ENCODE assay signal across 24 cellular contexts in the genomic region with DNA sequence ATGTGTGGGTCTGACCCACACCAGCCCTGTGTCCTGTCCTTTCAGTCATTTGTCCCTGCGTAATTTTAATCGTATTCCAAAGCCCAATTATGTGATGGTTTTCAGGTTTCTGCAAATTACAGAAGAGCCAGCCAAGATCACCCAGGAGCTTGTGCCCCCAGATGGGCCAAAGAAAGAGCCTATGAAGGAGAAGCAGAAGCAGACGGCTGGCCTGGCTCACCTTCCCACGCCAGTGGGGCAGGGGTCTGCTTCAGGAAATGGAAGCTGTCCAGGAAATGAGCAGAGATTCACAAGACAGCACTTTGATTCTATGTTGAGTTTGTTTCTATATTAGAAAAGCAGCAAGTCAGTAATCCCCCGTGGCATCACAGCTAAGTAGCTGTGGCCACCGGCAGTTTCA. TPM values are rescaled to one million over a fixed set of nuclear protein-coding genes. Genes with fewer than 3 reads are reported as not detected.
DNase-seq lines count a peak whose midpoint lies in the region; ATAC-seq, FAIRE-seq and TF ChIP-seq lines count a peak whose summit lies in the region.
"Had no signal": no experiment of that assay in that cellular context is flagged by ENCODE, and none has a peak within 500 bp of the region (broad histone marks: within the 10 kb centered on the region; RNA-seq: fewer than 3 reads in every experiment).

No MANE protein-coding gene starts in this region.

- no peaks in the 10 kb centered on the region for H3K9me1 ChIP-seq in endothelial cell of umbilical vein (replicated peaks; ENCODE audit: control insufficient read depth, extremely low read depth, insufficient read depth, low read length)

- H3K4me1 Mint-ChIP-seq in astrocyte (ENCODE audit: low read depth, unreplicated experiment) (peaks cover 21% of the 10 kb centered on the region), neural progenitor cell (peaks cover 43% of the 10 kb centered on the region), type B pancreatic cell (ENCODE audit: unreplicated experiment) (peaks cover 30% of the 10 kb centered on the region)
- H3K4me1 Mint-ChIP-seq in CD4-positive, alpha-beta memory T cell: peaks cover 0 to 14% (median 2%) of the 10 kb centered on the region in 4 donors

- ATAC-seq in GM18511 (IDR thresholded peaks at IDR 0.05; ENCODE audit: unreplicated experiment) (no peak), mucosa of descending colon (no peak)
- ATAC-seq: CD8-positive, alpha-beta T cell; GM12878 had no signal

- peaks cover 4% of the 10 kb centered on the region for H3K79me2 ChIP-seq in astrocyte (ENCODE audit: insufficient read depth, low read length)
- H3K79me2 ChIP-seq in endothelial cell of umbilical vein (ENCODE audit: control insufficient read depth, insufficient read depth, low read length): peaks cover 26% of the 10 kb centered on the region
- H3K79me2 ChIP-seq in neural progenitor cell (ENCODE audit: low read depth): peaks cover 11% of the 10 kb centered on the region

- DNase-seq in astrocyte (ENCODE audit: low read depth): no peak
- no peak for DNase-seq in endothelial cell of umbilical vein (ENCODE audit: low read depth, low spot score)
- no peak for DNase-seq in neural progenitor cell (ENCODE audit: low spot score)
- DNase-seq in type B pancreatic cell (ENCODE audit: extremely low spot score, unreplicated experiment): peak; percentile 29
- no peak for DNase-seq in mucosa of descending colon
- DNase-seq in nucleus accumbens (lab: John Stamatoyannopoulos, UW): no peak
- DNase-seq in CD4-positive, alpha-beta memory T cell: no peak
- DNase-seq: AML-193, BE2C, Caco-2, DMS79, EL, GDM1, GOT3, HFFc6 had no signal

- FAIRE-seq in astrocyte (lab: Jason Lieb, UNC) (no peak), endothelial cell of umbilical vein (lab: Jason Lieb, UNC) (no peak)
- FAIRE-seq: A204.1, GM12878, H54 had no signal

- dilution Hi-C loops in endothelial cell of umbilical vein (cut with MboI; ENCODE audit: extremely low pct_ligation_motif_present, low sequenced_read_pairs): no loop called here

- no peak for TF ChIP-seq CTCF in astrocyte (IDR thresholded peaks at IDR 0.05; ENCODE audit: insufficient read depth, low read depth, low read length)
- no peak for TF ChIP-seq CTCF in endothelial cell of umbilical vein (IDR thresholded peaks at IDR 0.05; ENCODE audit: extremely low read depth in 1 of 2, insufficient read depth in 1 of 2, low read depth in 1 of 2, low read length in 2 of 2)
- TF ChIP-seq CTCF in neural progenitor cell (IDR thresholded peaks at IDR 0.05): no peak
- no peak for TF ChIP-seq CTCF in type B pancreatic cell (conservative IDR thresholded peaks at IDR 0.05)
- no peak for TF ChIP-seq CTCF in mucosa of descending colon (IDR thresholded peaks at IDR 0.05)

- H3K27me3 Mint-ChIP-seq in astrocyte (ENCODE audit: low read depth, unreplicated experiment) (no peaks in the 10 kb centered on the region), neural progenitor cell (ENCODE audit: insufficient read depth, low read depth) (peaks cover 4% of the 10 kb centered on the region), type B pancreatic cell (peaks cover 8% of the 10 kb centered on the region)
- peaks cover 4 to 11% of the 10 kb centered on the region in 2 donors for H3K27me3 Mint-ChIP-seq in CD4-positive, alpha-beta memory T cell

- no peaks in the 10 kb centered on the region for H3K9me3 ChIP-seq in astrocyte (ENCODE audit: insufficient read depth, low read depth, low read length)
- no peaks in the 10 kb centered on the region for H3K9me3 ChIP-seq in endothelial cell of umbilical vein (replicated peaks; ENCODE audit: control insufficient read depth, insufficient read depth, low read length)
- no peaks in the 10 kb centered on the region for H3K9me3 ChIP-seq in neural progenitor cell (ENCODE audit: low read depth)
- no peaks in the 10 kb centered on the region for H3K9me3 ChIP-seq in mucosa of descending colon
- H3K9me3 ChIP-seq in CD4-positive, alpha-beta memory T cell (ENCODE audit: control insufficient read depth in 1 of 2, low read length in 2 of 2): no peaks in the 10 kb centered on the region
- H3K9me3 ChIP-seq: BE2C; BLaER1 treated with 17β-estradiol and CSF1 and Interleukin-3, amounts not matched to agents 10 nM and 100 nM; Caco-2; HAP-1 had no signal

- peaks cover 2% of the 10 kb centered on the region for H3K9me3 Mint-ChIP-seq in astrocyte (ENCODE audit: unreplicated experiment)
- no peaks in the 10 kb centered on the region for H3K9me3 Mint-ChIP-seq in neural progenitor cell
- no peaks in the 10 kb centered on the region for H3K9me3 Mint-ChIP-seq in type B pancreatic cell
- H3K9me3 Mint-ChIP-seq in CD4-positive, alpha-beta memory T cell: peaks cover 0 to 2% (median 0%) of the 10 kb centered on the region in 8 donors
- H3K9me3 Mint-ChIP-seq: CD14-positive monocyte; CD8-positive, alpha-beta T cell; HFFc6 had no signal

- H4K20me1 ChIP-seq in astrocyte (ENCODE audit: insufficient read depth, low read length) (peaks cover 29% of the 10 kb centered on the region), endothelial cell of umbilical vein (replicated peaks; ENCODE audit: control insufficient read depth, extremely low read depth, insufficient read depth, low read length) (no peaks in the 10 kb centered on the region), neural progenitor cell (ENCODE audit: low read depth) (peaks cover 41% of the 10 kb centered on the region)

- H3K4me3 Mint-ChIP-seq in astrocyte (ENCODE audit: unreplicated experiment): no peak overlapping the region
- H3K4me3 Mint-ChIP-seq in neural progenitor cell: no peak overlapping the region
- H3K4me3 Mint-ChIP-seq in type B pancreatic cell: no peak overlapping the region
- H3K4me3 Mint-ChIP-seq in CD4-positive, alpha-beta memory T cell: no peak overlapping the region
- H3K4me3 Mint-ChIP-seq: CD14-positive monocyte; CD8-positive, alpha-beta T cell; HFFc6 had no signal

- CTCF ChIA-PET in endothelial cell of umbilical vein (lab: Charles Lee): interaction anchor here (1.2 to 3.6 kb wide), 3 partner anchors 276 to 408 kb away, joined by 4 to 75 read pairs (median 5); no protein-coding TSS in a partner anchor
- CTCF ChIA-PET in CD4-positive, alpha-beta memory T cell (lab: Charles Lee; ENCODE audit: partially characterized antibody): no interaction called here

- intact Hi-C loops in endothelial cell of umbilical vein (cut with micrococcal nuclease) (no loop called here), mucosa of descending colon (cut with DNase I, micrococcal nuclease) (loop anchor here (5.0 kb wide), 1 partner anchor 411 kb away; no protein-coding TSS in a partner anchor)
- intact Hi-C loops in CD4-positive, alpha-beta memory T cell (cut with micrococcal nuclease): no loop called here

- peaks cover 17% of the 10 kb centered on the region for H3K4me1 ChIP-seq in astrocyte (ENCODE audit: insufficient read depth, low read length)
- no peaks in the 10 kb centered on the region for H3K4me1 ChIP-seq in endothelial cell of umbilical vein (ENCODE audit: control insufficient read depth, extremely low read depth, insufficient read depth, low read length)
- peaks cover 11% of the 10 kb centered on the region for H3K4me1 ChIP-seq in neural progenitor cell
- peaks cover 6% of the 10 kb centered on the region for H3K4me1 ChIP-seq in mucosa of descending colon (ENCODE audit: low read depth)
- no peaks in the 10 kb centered on the region for H3K4me1 ChIP-seq in CD4-positive, alpha-beta memory T cell (ENCODE audit: insufficient read depth, low read length)
- H3K4me1 ChIP-seq: Caco-2, HAP-1 had no signal

- peak overlapping the region; percentile 69 for H3K27ac Mint-ChIP-seq in astrocyte (ENCODE audit: unreplicated experiment)
- peak overlapping the region; percentile 21 for H3K27ac Mint-ChIP-seq in neural progenitor cell
- H3K27ac Mint-ChIP-seq in type B pancreatic cell: no peak overlapping the region
- H3K27ac Mint-ChIP-seq in CD4-positive, alpha-beta memory T cell: no peak overlapping the region
- H3K27ac Mint-ChIP-seq: CD14-positive monocyte; CD8-positive, alpha-beta T cell; HFFc6 had no signal

- no peak for TF ChIP-seq POLR2A in endothelial cell of umbilical vein (IDR thresholded peaks at IDR 0.05; ENCODE audit: low read depth, low read length)

- H3K4me2 ChIP-seq in astrocyte (ENCODE audit: low read length) (no peak overlapping the region), endothelial cell of umbilical vein (ENCODE audit: insufficient read depth, low read length) (no peak overlapping the region), neural progenitor cell (no peak overlapping the region)

- peaks cover 22% of the 10 kb centered on the region for H3K36me3 ChIP-seq in astrocyte (ENCODE audit: insufficient read depth, low read length)
- peaks cover 2% of the 10 kb centered on the region in 2 experiments for H3K36me3 ChIP-seq in endothelial cell of umbilical vein (ENCODE audit: control insufficient read depth in 2 of 2, extremely low read depth in 1 of 2, insufficient read depth in 2 of 2, low read length in 2 of 2)
- H3K36me3 ChIP-seq in neural progenitor cell: no peaks in the 10 kb centered on the region
- no peaks in the 10 kb centered on the region for H3K36me3 ChIP-seq in mucosa of descending colon (ENCODE audit: low read depth)
- no peaks in the 10 kb centered on the region for H3K36me3 ChIP-seq in CD4-positive, alpha-beta memory T cell (ENCODE audit: insufficient read depth, low read length)
- H3K36me3 ChIP-seq: HAP-1 had no signal

- H3K27me3 ChIP-seq in astrocyte (ENCODE audit: insufficient read depth, low read length): no peaks in the 10 kb centered on the region
- H3K27me3 ChIP-seq in endothelial cell of umbilical vein (ENCODE audit: control insufficient read depth in 2 of 2, insufficient read depth in 2 of 2, low read length in 2 of 2): no peaks in the 10 kb centered on the region
- H3K27me3 ChIP-seq in neural progenitor cell: no peaks in the 10 kb centered on the region
- no peaks in the 10 kb centered on the region for H3K27me3 ChIP-seq in CD4-positive, alpha-beta memory T cell (ENCODE audit: insufficient read depth, low read length)
- H3K27me3 ChIP-seq: BE2C had no signal

- BruUV-seq in endothelial cell of umbilical vein (replicated peaks; lab: Mats Ljungman, UMichigan): TSS peak; percentile 8

- H2AFZ ChIP-seq in astrocyte (ENCODE audit: low read depth, low read length) (no peak overlapping the region), endothelial cell of umbilical vein (ENCODE audit: low read depth, low read length) (no peak overlapping the region), neural progenitor cell (replicated peaks) (no peak overlapping the region)

- H3K36me3 Mint-ChIP-seq in astrocyte (ENCODE audit: low read depth, unreplicated experiment): peaks cover 9% of the 10 kb centered on the region
- H3K36me3 Mint-ChIP-seq in neural progenitor cell: peaks cover 23% of the 10 kb centered on the region
- peaks cover 19% of the 10 kb centered on the region for H3K36me3 Mint-ChIP-seq in type B pancreatic cell
- no peaks in the 10 kb centered on the region for H3K36me3 Mint-ChIP-seq in CD4-positive, alpha-beta memory T cell
- H3K36me3 Mint-ChIP-seq: CD8-positive, alpha-beta T cell had no signal

- H3K9ac ChIP-seq in astrocyte (ENCODE audit: low read length): no peak overlapping the region
- no peak overlapping the region for H3K9ac ChIP-seq in endothelial cell of umbilical vein (replicated peaks; ENCODE audit: extremely low read depth, insufficient read depth, low read length)
- H3K9ac ChIP-seq in neural progenitor cell: no peak overlapping the region
- H3K9ac ChIP-seq: BLaER1 treated with 17β-estradiol and CSF1 and Interleukin-3, amounts not matched to agents 10 nM and 100 nM had no signal

- POLR2A ChIA-PET in endothelial cell of umbilical vein (lab: Charles Lee): no interaction called here
- POLR2A ChIA-PET in CD4-positive, alpha-beta memory T cell (lab: Charles Lee; ENCODE audit: partially characterized antibody): no interaction called here

- H3K27ac ChIP-seq in astrocyte (ENCODE audit: low read depth, low read length) (no peak overlapping the region), endothelial cell of umbilical vein (ENCODE audit: insufficient read depth, low read depth, low read length) (no peak overlapping the region), neural progenitor cell (no peak overlapping the region)
- no peak overlapping the region for H3K27ac ChIP-seq in CD4-positive, alpha-beta memory T cell (ENCODE audit: low read depth, low read length)
- H3K27ac ChIP-seq: 22Rv1; BLaER1 treated with 17β-estradiol and CSF1 and Interleukin-3, amounts not matched to agents 10 nM and 100 nM had no signal

- H3F3A ChIP-seq in neural progenitor cell (ENCODE audit: low read depth): no peaks in the 10 kb centered on the region

- no peak overlapping the region for H3K4me3 ChIP-seq in astrocyte (ENCODE audit: insufficient read depth, low read depth, low read length)
- H3K4me3 ChIP-seq in endothelial cell of umbilical vein (replicated peaks in 1 of 3; ENCODE audit: insufficient read depth in 1 of 3, low read depth in 1 of 3, low read length in 3 of 3): no peak overlapping the region
- H3K4me3 ChIP-seq in neural progenitor cell: no peak overlapping the region
- H3K4me3 ChIP-seq in mucosa of descending colon: no peak overlapping the region
- H3K4me3 ChIP-seq in CD4-positive, alpha-beta memory T cell (ENCODE audit: low read length in 2 of 2): no peak overlapping the region
- H3K4me3 ChIP-seq: BLaER1 treated with 17β-estradiol and CSF1 and Interleukin-3, amounts not matched to agents 10 nM and 100 nM; GM12878; HAP-1 had no signal

RNA-seq across cellular contexts. Expression of gene S1PR3, which starts 11.7 kb away (rescaled TPM):
- total RNA-seq in astrocyte (24.6 and 35.0 TPM in 2 replicates), endothelial cell of umbilical vein (18.9 and 25.8 TPM in 2 replicates), neural progenitor cell (ENCODE audit: low replicate concordance) (21.6 and 29.4 TPM in 2 replicates), type B pancreatic cell (ENCODE audit: low replicate concordance) (9.3 and 37.9 TPM in 2 replicates), mucosa of descending colon (10 to 100 TPM in 1 of 3 donors, 1 to 10 TPM in 1, under 1 TPM in 1; 0.87 to 12.2 (median 3.0) TPM)
- polyA plus RNA-seq in endothelial cell of umbilical vein: 11.3 and 12.5 TPM in 2 replicates
- polyA plus RNA-seq in endothelial cell of umbilical vein (2011; cell fraction: cytosol; rRNA removed): 8.1 and 8.2 TPM in 2 replicates
- 4.9 and 5.8 TPM in 2 replicates for polyA plus RNA-seq in endothelial cell of umbilical vein (2011; cell fraction: nucleus; rRNA removed)
- 38.8 and 39.5 TPM in 2 replicates for polyA plus RNA-seq in endothelial cell of umbilical vein (2012)
- 28.9 and 29.6 TPM in 2 replicates for polyA minus RNA-seq in endothelial cell of umbilical vein
- 11.6 TPM for polyA minus RNA-seq in endothelial cell of umbilical vein (2011; cell fraction: cytosol; rRNA and poly(A)+ RNA removed)
- 10.6 and 11.3 TPM in 2 replicates for polyA minus RNA-seq in endothelial cell of umbilical vein (2011; cell fraction: nucleus; rRNA and poly(A)+ RNA removed)
- total RNA-seq in CD4-positive, alpha-beta memory T cell: not detected
- polyA plus RNA-seq in CD4-positive, alpha-beta memory T cell: not detected

Comparison
In these comparisons a context has a peak if more than half of its experiments do, and no peak if none do; other contexts are left out.
1. H3K27ac Mint-ChIP-seq: peak in astrocyte (single experiment) and neural progenitor cell (single experiment); none in type B pancreatic cell (single experiment) and CD4-positive, alpha-beta memory T cell (0 of 7).
2. intact Hi-C loops: an anchor here in mucosa of descending colon (5.0 kb wide); none called in endothelial cell of umbilical vein and CD4-positive, alpha-beta memory T cell.